ENCODE assay signal across 14 cellular contexts in genomic region chr1:221761354-221762002, GRCh38. TPM values are rescaled to one million over a fixed set of nuclear protein-coding genes. Genes with fewer than 3 reads are reported as not detected.
A peak's percentile ranks its signal among the peaks of the same experiment; 100 is the strongest.
DNase-seq lines count a peak whose midpoint lies in the region; ATAC-seq and TF ChIP-seq lines count a peak whose summit lies in the region.
"Had no signal": no experiment of that assay in that cellular context is flagged by ENCODE, and none has a peak within 500 bp of the region (broad histone marks: within the 10 kb centered on the region; RNA-seq: fewer than 3 reads in every experiment).

No MANE protein-coding gene starts in this region.

- H3K4me1 ChIP-seq in body of pancreas (peaks cover 42% of the 10 kb centered on the region), right cardiac atrium (ENCODE audit: control insufficient read depth, insufficient read depth, low read length) (peaks cover 2% of the 10 kb centered on the region)
- H3K4me1 ChIP-seq: Caco-2 had no signal

- WGBS in body of pancreas, 2 donors, result 15 to 21% methylated on average over 4 of the region's 4 CpGs
- 45% methylated on average over 4 of the region's 4 CpGs for WGBS in right cardiac atrium

- TF ChIP-seq POLR2A in body of pancreas (IDR thresholded peaks at IDR 0.05), result no peak

- H3K27me3 Mint-ChIP-seq in mesothelial cell of epicardium (ENCODE audit: low read depth), result no peaks in the 10 kb centered on the region

- peak overlapping the region in 2 of 4 donors; percentile 31 to 48 for H3K27ac ChIP-seq in body of pancreas
- no peak overlapping the region for H3K27ac ChIP-seq in right cardiac atrium (ENCODE audit: low read length)
- H3K27ac ChIP-seq: RWPE1, testis had no signal

- no peaks in the 10 kb centered on the region for H3K36me3 ChIP-seq in body of pancreas (replicated peaks in 1 of 2; ENCODE audit: insufficient read depth in 1 of 2, low read depth in 2 of 2)

- DNase-seq in body of pancreas (no peak), mesothelial cell of epicardium (ENCODE audit: low spot score in 2 of 2, unreplicated experiment in 2 of 2) (no peak), Ammon's horn (ENCODE audit: low spot score) (no peak), NCI-H1048 (lab: John Stamatoyannopoulos, UW) (no peak), right cardiac atrium (no peak)
- DNase-seq: activated CD4-positive, CD25-positive, alpha-beta regulatory T cell treated with anti-CD3 and anti-CD28 coated beads, Interleukin-2, amount 50 U/mL, for 72 hours; Caco-2; effector memory CD4-positive, alpha-beta T cell; NCI-H1092 treated with DMSO at 0.1 percent for 48 hours; testis had no signal

- no peaks in the 10 kb centered on the region for H3K9me3 Mint-ChIP-seq in mesothelial cell of epicardium

- no peak overlapping the region for H3K27ac Mint-ChIP-seq in mesothelial cell of epicardium

- no peaks in the 10 kb centered on the region for H3K27me3 ChIP-seq in body of pancreas
- H3K27me3 ChIP-seq in right cardiac atrium (ENCODE audit: control insufficient read depth, insufficient read depth), result no peaks in the 10 kb centered on the region
- H3K27me3 ChIP-seq: testis had no signal

- intact Hi-C loops in body of pancreas (cut with DNase I), result no loop called here
- intact Hi-C loops in right cardiac atrium (cut with DNase I), result no loop called here

- H3K9me3 ChIP-seq in body of pancreas (no peaks in the 10 kb centered on the region), right cardiac atrium (ENCODE audit: control insufficient read depth, low read length) (no peaks in the 10 kb centered on the region)
- H3K9me3 ChIP-seq: Caco-2, testis had no signal

- peak; percentile 71 for ATAC-seq in GM18870 (IDR thresholded peaks at IDR 0.05; ENCODE audit: unreplicated experiment)
- ATAC-seq in GM21528 (IDR thresholded peaks at IDR 0.05; ENCODE audit: low FRiP score, unreplicated experiment), result peak; percentile 74
- ATAC-seq in HG03108 (IDR thresholded peaks at IDR 0.05; ENCODE audit: unreplicated experiment), result peak; percentile 55
- peak; percentile 75 for ATAC-seq in body of pancreas
- ATAC-seq in right cardiac atrium, result no peak

- TF ChIP-seq CTCF in body of pancreas (IDR thresholded peaks at IDR 0.05), result no peak
- TF ChIP-seq CTCF in mesothelial cell of epicardium (IDR thresholded peaks at IDR 0.05; ENCODE audit: unreplicated experiment), result no peak

- no peak overlapping the region for H3K4me3 Mint-ChIP-seq in mesothelial cell of epicardium

- peaks cover 19% of the 10 kb centered on the region for H3K4me1 Mint-ChIP-seq in mesothelial cell of epicardium

- no peak overlapping the region for H3K4me3 ChIP-seq in body of pancreas
- H3K4me3 ChIP-seq in right cardiac atrium (ENCODE audit: low read length), result no peak overlapping the region
- H3K4me3 ChIP-seq: testis had no signal

- no peaks in the 10 kb centered on the region for H3K36me3 Mint-ChIP-seq in mesothelial cell of epicardium

RNA-seq across cellular contexts. Expression of gene DUSP10, which starts 19.6 kb away (rescaled TPM):
- total RNA-seq in body of pancreas (10 to 100 TPM in 1 of 2 donors, 1 to 10 TPM in 1; 5.4 to 12.2 TPM), mesothelial cell of epicardium (3.5 to 4.0 TPM (median 3.7 TPM) in 3 replicates), right cardiac atrium (1 to 10 TPM; 4.6 to 5.1 (median 4.9) TPM)
- 4.7 TPM for polyA plus RNA-seq in right cardiac atrium

Comparison
In these comparisons a context has a peak if more than half of its experiments do, and no peak if none do; other contexts are left out.
1. ATAC-seq: peak in GM18870 (single experiment), GM21528 (single experiment), HG03108 (single experiment) and body of pancreas (single experiment); none in right cardiac atrium (0 of 2).